ENCODE assay signal across 9 cellular contexts in the genomic region with DNA sequence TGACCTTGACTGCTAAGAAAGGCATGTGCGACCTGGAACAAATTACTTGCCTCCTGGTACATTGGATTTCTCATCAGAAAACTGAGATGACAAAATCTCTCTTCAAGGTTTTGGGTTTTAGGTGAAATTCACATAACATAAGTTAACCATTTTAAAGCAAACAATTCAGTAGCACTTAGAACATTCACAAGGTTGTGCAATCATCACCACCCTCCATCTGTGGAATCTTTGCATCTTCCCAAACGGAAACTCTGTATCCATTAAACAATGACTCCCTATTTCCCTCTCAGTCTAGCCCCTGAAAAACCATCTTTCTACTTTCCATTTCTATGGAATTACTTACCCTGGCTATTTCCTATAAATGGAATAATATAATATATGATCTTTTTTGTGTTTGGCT.
"Had no signal": no experiment of that assay in that cellular context is flagged by ENCODE, and none has a peak within 500 bp of the region (broad histone marks: within the 10 kb centered on the region; RNA-seq: fewer than 3 reads in every experiment).

No MANE protein-coding gene starts in this region.

- H3K4me1 ChIP-seq: HAP-1 had no signal

- DNase-seq: GM23248, GOT3, H7, HFFc6, Kasumi-1, KBM-7 had no signal

- ATAC-seq: HCT116 had no signal

- H3K36me3 ChIP-seq: HAP-1 had no signal

- H3K27ac ChIP-seq: GM23248, HL-60 had no signal

- H3K9me3 ChIP-seq: HAP-1 had no signal

- H2AFZ ChIP-seq: GM23248 had no signal

- H3K9ac ChIP-seq: GM23248 had no signal

- H3K4me3 ChIP-seq: GM23248, HAP-1 had no signal
